Comparison of ENCODE assay signal across 26 cellular contexts in genomic region chr5:33558489-33558888, GRCh38.
DNase-seq lines count a peak whose midpoint lies in the region; ATAC-seq and TF ChIP-seq lines count a peak whose summit lies in the region.
"Had no signal": no experiment of that assay in that cellular context is flagged by ENCODE, and none has a peak within 500 bp of the region (broad histone marks: within the 10 kb centered on the region; RNA-seq: fewer than 3 reads in every experiment).

No MANE protein-coding gene starts in this region.

- H3K36me3 Mint-ChIP-seq in activated T-helper 1 cell treated with anti-CD3 and anti-CD28 coated beads, Interleukin-12 subunit alpha, Interleukin-12 subunit beta, Interleukin-2, Interleukin-4 antibody, amounts not matched to agents 30 ng/mL and 10 ng/mL and 1 ng/mL, durations not matched to agents 14 hours and 24 hours and 36 hours (ENCODE audit: low read depth) = no peaks in the 10 kb centered on the region
- H3K36me3 Mint-ChIP-seq: activated naive CD4-positive, alpha-beta T cell treated with anti-CD3 and anti-CD28 coated beads, Interleukin-2, amount 50 U/mL, for 72 hours; natural killer cell treated with Interleukin-12 subunit alpha and Interleukin-12 subunit beta and Interleukin-15 and Interleukin-18, amount 100 ng/mL, for 72 hours had no signal

- TF ChIP-seq CTCF in foreskin fibroblast (IDR thresholded peaks at IDR 0.05; ENCODE audit: low read depth, low read length) = no peak

- ATAC-seq in stimulated activated naive CD8-positive, alpha-beta T cell treated with anti-CD3 and anti-CD28 coated beads, Interleukin-15, amount 100 ng/mL, for 72 hours = no peak
- ATAC-seq: activated CD8-positive, alpha-beta T cell treated with anti-CD3 and anti-CD28 coated beads for 36 hours; activated naive CD4-positive, alpha-beta T cell treated with anti-CD3 and anti-CD28 coated beads, Interleukin-2, amount 50 U/mL, for 72 hours; mucosa of descending colon; natural killer cell treated with Interleukin-12 subunit alpha and Interleukin-12 subunit beta and Interleukin-15 and Interleukin-18, amount 100 ng/mL, for 72 hours; Panc1 had no signal

- H3K4me3 Mint-ChIP-seq in stimulated activated naive CD8-positive, alpha-beta T cell treated with anti-CD3 and anti-CD28 coated beads, Interleukin-15, amount 100 ng/mL, for 72 hours = no peak overlapping the region
- H3K4me3 Mint-ChIP-seq in activated T-helper 1 cell treated with anti-CD3 and anti-CD28 coated beads, Interleukin-12 subunit alpha, Interleukin-12 subunit beta, Interleukin-2, Interleukin-4 antibody, amounts not matched to agents 30 ng/mL and 10 ng/mL and 1 ng/mL, durations not matched to agents 14 hours and 24 hours and 36 hours = no peak overlapping the region
- H3K4me3 Mint-ChIP-seq: activated CD8-positive, alpha-beta T cell treated with anti-CD3 and anti-CD28 coated beads for 36 hours; natural killer cell treated with Interleukin-12 subunit alpha and Interleukin-12 subunit beta and Interleukin-15 and Interleukin-18, amount 100 ng/mL, for 72 hours had no signal

- H3K9me3 ChIP-seq in subcutaneous abdominal adipose tissue (ENCODE audit: control insufficient read depth in 5 of 5, low read length in 5 of 5) = no peaks in the 10 kb centered on the region
- H3K9me3 ChIP-seq: mucosa of descending colon, spleen, upper lobe of left lung had no signal

- no peak overlapping the region for H3K27ac Mint-ChIP-seq in stimulated activated naive CD8-positive, alpha-beta T cell treated with anti-CD3 and anti-CD28 coated beads, Interleukin-15, amount 100 ng/mL, for 72 hours
- H3K27ac Mint-ChIP-seq in activated T-helper 1 cell treated with anti-CD3 and anti-CD28 coated beads, Interleukin-12 subunit alpha, Interleukin-12 subunit beta, Interleukin-2, Interleukin-4 antibody, amounts not matched to agents 30 ng/mL and 10 ng/mL and 1 ng/mL, durations not matched to agents 14 hours and 24 hours and 36 hours = no peak overlapping the region
- H3K27ac Mint-ChIP-seq: activated CD8-positive, alpha-beta T cell treated with anti-CD3 and anti-CD28 coated beads for 36 hours; activated naive CD4-positive, alpha-beta T cell treated with anti-CD3 and anti-CD28 coated beads, Interleukin-2, amount 50 U/mL, for 72 hours; natural killer cell treated with Interleukin-12 subunit alpha and Interleukin-12 subunit beta and Interleukin-15 and Interleukin-18, amount 100 ng/mL, for 72 hours had no signal

- peak overlapping the region; percentile 71 for H3K27ac ChIP-seq in subcutaneous abdominal adipose tissue (ENCODE audit: low read depth, low read length)
- H3K27ac ChIP-seq: cardiac muscle cell, coronary artery, SK-N-MC, spleen, upper lobe of left lung had no signal

- no peaks in the 10 kb centered on the region for H3K27me3 ChIP-seq in subcutaneous abdominal adipose tissue (ENCODE audit: control insufficient read depth in 5 of 5, insufficient read depth in 4 of 5, low read length in 5 of 5)
- H3K27me3 ChIP-seq: cardiac muscle cell, spleen, upper lobe of left lung had no signal

- H3K36me3 ChIP-seq in subcutaneous abdominal adipose tissue (ENCODE audit: control insufficient read depth in 5 of 5, insufficient read depth in 5 of 5, low read length in 5 of 5) = peaks cover 3 to 20% (median 9%) of the 10 kb centered on the region in 5 donors
- H3K36me3 ChIP-seq: cardiac muscle cell, spleen, upper lobe of left lung had no signal

- DNase-seq in ELR (ENCODE audit: low read depth) (peak; percentile 13), RPMI7951 (ENCODE audit: low read depth) (peak; percentile 28), foreskin fibroblast (peak; percentile 16 to 55)
- DNase-seq in stimulated activated naive CD8-positive, alpha-beta T cell treated with anti-CD3 and anti-CD28 coated beads, Interleukin-15, amount 100 ng/mL, for 72 hours = no peak
- no peak for DNase-seq in activated CD4-positive, alpha-beta T cell treated with anti-CD3 and anti-CD28 coated beads, Interleukin-2, amount 50 U/mL, for 48 hours
- DNase-seq in activated T-helper 1 cell treated with anti-CD3 and anti-CD28 coated beads, Interleukin-12 subunit alpha, Interleukin-12 subunit beta, Interleukin-2, Interleukin-4 antibody, amounts not matched to agents 30 ng/mL and 10 ng/mL and 1 ng/mL, durations not matched to agents 14 hours and 24 hours and 36 hours (ENCODE audit: low spot score) = no peak
- DNase-seq: activated CD4-positive, alpha-beta T cell treated with anti-CD3 and anti-CD28 coated beads for 1 hour; activated CD8-positive, alpha-beta T cell treated with anti-CD3 and anti-CD28 coated beads for 36 hours; anterior cingulate cortex; effector memory CD4-positive, alpha-beta T cell; glutamatergic neuron; mucosa of descending colon; NCI-H1105; NCI-H187 treated with DMSO at 0.1 percent for 48 hours; retina; spleen; substantia nigra; upper lobe of left lung had no signal

- H3K4me3 ChIP-seq in foreskin fibroblast (ENCODE audit: low read depth in 1 of 2, low read length in 2 of 2) (no peak overlapping the region), subcutaneous abdominal adipose tissue (ENCODE audit: low read depth in 1 of 5, low read length in 5 of 5) (no peak overlapping the region)
- H3K4me3 ChIP-seq: cardiac muscle cell, coronary artery, lung, mucosa of descending colon, SK-N-MC, spleen, upper lobe of left lung had no signal

- H3K9ac ChIP-seq in subcutaneous abdominal adipose tissue (ENCODE audit: low read length in 5 of 5) = no peak overlapping the region

- no peaks in the 10 kb centered on the region for H3K27me3 Mint-ChIP-seq in stimulated activated naive CD8-positive, alpha-beta T cell treated with anti-CD3 and anti-CD28 coated beads, Interleukin-15, amount 100 ng/mL, for 72 hours
- no peaks in the 10 kb centered on the region for H3K27me3 Mint-ChIP-seq in activated T-helper 1 cell treated with anti-CD3 and anti-CD28 coated beads, Interleukin-12 subunit alpha, Interleukin-12 subunit beta, Interleukin-2, Interleukin-4 antibody, amounts not matched to agents 30 ng/mL and 10 ng/mL and 1 ng/mL, durations not matched to agents 14 hours and 24 hours and 36 hours (ENCODE audit: insufficient read depth)
- H3K27me3 Mint-ChIP-seq: activated CD8-positive, alpha-beta T cell treated with anti-CD3 and anti-CD28 coated beads for 36 hours had no signal

- peaks cover 5% of the 10 kb centered on the region for H3K4me1 Mint-ChIP-seq in stimulated activated naive CD8-positive, alpha-beta T cell treated with anti-CD3 and anti-CD28 coated beads, Interleukin-15, amount 100 ng/mL, for 72 hours
- H3K4me1 Mint-ChIP-seq in activated T-helper 1 cell treated with anti-CD3 and anti-CD28 coated beads, Interleukin-12 subunit alpha, Interleukin-12 subunit beta, Interleukin-2, Interleukin-4 antibody, amounts not matched to agents 30 ng/mL and 10 ng/mL and 1 ng/mL, durations not matched to agents 14 hours and 24 hours and 36 hours (ENCODE audit: low read depth) = peaks cover 7% of the 10 kb centered on the region

- H3K4me1 ChIP-seq in subcutaneous abdominal adipose tissue (ENCODE audit: control insufficient read depth in 5 of 5, insufficient read depth in 5 of 5, low read length in 5 of 5) = peaks cover 2 to 14% (median 11%) of the 10 kb centered on the region in 5 donors
- H3K4me1 ChIP-seq: spleen had no signal

- intact Hi-C loops in activated T-helper 1 cell treated with anti-CD3 and anti-CD28 coated beads, Interleukin-12 subunit alpha, Interleukin-12 subunit beta, Interleukin-2, Interleukin-4 antibody, amounts not matched to agents 30 ng/mL and 10 ng/mL and 1 ng/mL, durations not matched to agents 14 hours and 24 hours and 36 hours (cut with micrococcal nuclease) = no loop called here

- no peaks in the 10 kb centered on the region for H3K9me3 Mint-ChIP-seq in stimulated activated naive CD8-positive, alpha-beta T cell treated with anti-CD3 and anti-CD28 coated beads, Interleukin-15, amount 100 ng/mL, for 72 hours
- H3K9me3 Mint-ChIP-seq in activated T-helper 1 cell treated with anti-CD3 and anti-CD28 coated beads, Interleukin-12 subunit alpha, Interleukin-12 subunit beta, Interleukin-2, Interleukin-4 antibody, amounts not matched to agents 30 ng/mL and 10 ng/mL and 1 ng/mL, durations not matched to agents 14 hours and 24 hours and 36 hours = no peaks in the 10 kb centered on the region
- H3K9me3 Mint-ChIP-seq: activated CD8-positive, alpha-beta T cell treated with anti-CD3 and anti-CD28 coated beads for 36 hours; activated naive CD4-positive, alpha-beta T cell treated with anti-CD3 and anti-CD28 coated beads, Interleukin-2, amount 50 U/mL, for 72 hours; natural killer cell treated with Interleukin-12 subunit alpha and Interleukin-12 subunit beta and Interleukin-15 and Interleukin-18, amount 100 ng/mL, for 72 hours had no signal

Comparison
In these comparisons a context has a peak if more than half of its experiments do, and no peak if none do; other contexts are left out.
1. DNase-seq: peak in ELR (single experiment), RPMI7951 (single experiment) and foreskin fibroblast (2 of 2); none in stimulated activated naive CD8-positive, alpha-beta T cell treated with anti-CD3 and anti-CD28 coated beads, Interleukin-15, amount 100 ng/mL, for 72 hours (0 of 2), activated CD4-positive, alpha-beta T cell treated with anti-CD3 and anti-CD28 coated beads, Interleukin-2, amount 50 U/mL, for 48 hours (0 of 2) and activated T-helper 1 cell treated with anti-CD3 and anti-CD28 coated beads, Interleukin-12 subunit alpha, Interleukin-12 subunit beta, Interleukin-2, Interleukin-4 antibody, amounts not matched to agents 30 ng/mL and 10 ng/mL and 1 ng/mL, durations not matched to agents 14 hours and 24 hours and 36 hours (single experiment).